Comparison of ENCODE assay signal across 28 cellular contexts in genomic region chr1:214475331-214475730, GRCh38.
A peak's percentile ranks its signal among the peaks of the same experiment; 100 is the strongest.
DNase-seq lines count a peak whose midpoint lies in the region; TF ChIP-seq lines count a peak whose summit lies in the region.
"Had no signal": no experiment of that assay in that cellular context is flagged by ENCODE, and none has a peak within 500 bp of the region (broad histone marks: within the 10 kb centered on the region; RNA-seq: fewer than 3 reads in every experiment).

No MANE protein-coding gene starts in this region.

- no peak overlapping the region for H2AFZ ChIP-seq in hepatocyte
- H2AFZ ChIP-seq in smooth muscle cell (ENCODE audit: low read depth), result no peak overlapping the region
- H2AFZ ChIP-seq: neural progenitor cell had no signal

- intact Hi-C loops in breast epithelium (cut with DNase I; ENCODE audit: low total_unique reads), result no loop called here
- intact Hi-C loops in activated T-helper 2 cell treated with anti-CD3 and anti-CD28 coated beads, Interferon-gamma antibody, Interleukin-2, Interleukin-4, amounts not matched to agents 10 μg/mL and 5 μg/mL and 100 μg/mL, durations not matched to agents 14 hours and 24 hours and 36 hours (cut with micrococcal nuclease), result no loop called here

- 92% methylated on average over 2 of the region's 2 CpGs for WGBS in hepatocyte (ENCODE audit: low lambda C conversion rate, missing lambda C conversion rate)
- 75% methylated on average over 2 of the region's 2 CpGs for WGBS in smooth muscle cell (ENCODE audit: low lambda C conversion rate)

- H4K20me1 ChIP-seq in hepatocyte (ENCODE audit: insufficient read depth, poor library complexity, severe bottlenecking), result no peaks in the 10 kb centered on the region
- H4K20me1 ChIP-seq in smooth muscle cell (ENCODE audit: low read depth), result peaks cover 92% of the 10 kb centered on the region

- H3K9me3 ChIP-seq in breast epithelium (no peaks in the 10 kb centered on the region), hepatocyte (ENCODE audit: low read depth) (no peaks in the 10 kb centered on the region), smooth muscle cell (replicated peaks; ENCODE audit: low read depth) (no peaks in the 10 kb centered on the region)
- H3K9me3 ChIP-seq: ascending aorta, right atrium auricular region, SJSA1, spleen, stomach, thyroid gland had no signal

- H3K4me2 ChIP-seq in hepatocyte (no peak overlapping the region), smooth muscle cell (no peak overlapping the region)

- DNase-seq in HFFc6, result no peak
- DNase-seq in breast epithelium (ENCODE audit: low spot score in 2 of 2), result no peak
- no peak for DNase-seq in hepatocyte (ENCODE audit: low spot score)
- DNase-seq in smooth muscle cell (lab: John Stamatoyannopoulos, UW; ENCODE audit: unreplicated experiment), result no peak
- no peak for DNase-seq in activated T-helper 2 cell treated with anti-CD3 and anti-CD28 coated beads, Interferon-gamma antibody, Interleukin-2, Interleukin-4, amounts not matched to agents 10 μg/mL and 5 μg/mL and 100 μg/mL, durations not matched to agents 14 hours and 24 hours and 36 hours (ENCODE audit: low spot score)
- no peak for DNase-seq in AG20443 (ENCODE audit: low spot score)
- DNase-seq in AG08395 (ENCODE audit: low spot score), result no peak
- no peak for DNase-seq in activated T-cell treated with anti-CD3 and anti-CD28 coated beads, Interleukin-2, amount 50 U/mL, for 48 hours
- DNase-seq: activated CD4-positive, alpha-beta T cell treated with anti-CD3 and anti-CD28 coated beads, Interleukin-2, amount 10 ng/mL, durations not matched to agents 24 days and 14 days; activated gamma-delta T cell; activated naive CD8-positive, alpha-beta T cell treated with anti-CD3 and anti-CD28 coated beads, Interleukin-2, amount 10 ng/mL, durations not matched to agents 7 days and 5 days; endodermal cell; H7; hypothalamus; immature natural killer cell; NCI-H146; NCI-H774; spleen; stimulated activated CD4-positive, alpha-beta T cell treated with anti-CD3 and anti-CD28 coated beads, Interleukin-2, amount 100 ng/mL, for 48 hours; stomach; T1000; thyroid gland had no signal

- H3K4me1 ChIP-seq in breast epithelium, result peaks cover 0 to 15% of the 10 kb centered on the region in 2 donors
- H3K4me1 ChIP-seq in hepatocyte (ENCODE audit: insufficient read depth), result peaks cover 50% of the 10 kb centered on the region
- peaks cover 20% of the 10 kb centered on the region for H3K4me1 ChIP-seq in smooth muscle cell (ENCODE audit: low read depth)
- H3K4me1 ChIP-seq: ascending aorta had no signal

- H3F3A ChIP-seq in smooth muscle cell (ENCODE audit: low read depth), result peaks cover 8% of the 10 kb centered on the region

- no peaks in the 10 kb centered on the region for H3K9me2 ChIP-seq in hepatocyte (replicated peaks; ENCODE audit: insufficient read depth)

- peak overlapping the region; percentile 86 for H3K27ac Mint-ChIP-seq in HFFc6
- H3K27ac Mint-ChIP-seq in activated T-helper 2 cell treated with anti-CD3 and anti-CD28 coated beads, Interferon-gamma antibody, Interleukin-2, Interleukin-4, amounts not matched to agents 10 μg/mL and 5 μg/mL and 100 μg/mL, durations not matched to agents 14 hours and 24 hours and 36 hours, result no peak overlapping the region
- H3K27ac Mint-ChIP-seq: activated CD4-positive, alpha-beta T cell treated with anti-CD3 and anti-CD28 coated beads, Interleukin-2, amount 10 ng/mL, durations not matched to agents 24 days and 14 days; activated naive CD8-positive, alpha-beta T cell treated with anti-CD3 and anti-CD28 coated beads, Interleukin-2, amount 10 ng/mL, durations not matched to agents 7 days and 5 days; endodermal cell; immature natural killer cell; neural progenitor cell had no signal

- TF ChIP-seq POLR2A in breast epithelium (IDR thresholded peaks at IDR 0.05), result no peak

- no peaks in the 10 kb centered on the region for H3K9me3 Mint-ChIP-seq in HFFc6
- peaks cover 4% of the 10 kb centered on the region for H3K9me3 Mint-ChIP-seq in activated T-helper 2 cell treated with anti-CD3 and anti-CD28 coated beads, Interferon-gamma antibody, Interleukin-2, Interleukin-4, amounts not matched to agents 10 μg/mL and 5 μg/mL and 100 μg/mL, durations not matched to agents 14 hours and 24 hours and 36 hours
- H3K9me3 Mint-ChIP-seq: activated naive CD8-positive, alpha-beta T cell treated with anti-CD3 and anti-CD28 coated beads, Interleukin-2, amount 10 ng/mL, durations not matched to agents 7 days and 5 days; central memory CD8-positive, alpha-beta T cell; endodermal cell; immature natural killer cell; neural progenitor cell had no signal

- H3K4me3 Mint-ChIP-seq in HFFc6, result peak overlapping the region; percentile 69; the same call in 1 of the 2 replicates
- no peak overlapping the region for H3K4me3 Mint-ChIP-seq in activated T-helper 2 cell treated with anti-CD3 and anti-CD28 coated beads, Interferon-gamma antibody, Interleukin-2, Interleukin-4, amounts not matched to agents 10 μg/mL and 5 μg/mL and 100 μg/mL, durations not matched to agents 14 hours and 24 hours and 36 hours (ENCODE audit: low read depth)
- H3K4me3 Mint-ChIP-seq: activated CD4-positive, alpha-beta T cell treated with anti-CD3 and anti-CD28 coated beads, Interleukin-2, amount 10 ng/mL, durations not matched to agents 24 days and 14 days; activated naive CD8-positive, alpha-beta T cell treated with anti-CD3 and anti-CD28 coated beads, Interleukin-2, amount 10 ng/mL, durations not matched to agents 7 days and 5 days; central memory CD8-positive, alpha-beta T cell; endodermal cell; immature natural killer cell; neural progenitor cell had no signal

- H3K27ac ChIP-seq in breast epithelium (peak overlapping the region; percentile 82 to 87), hepatocyte (peak overlapping the region; percentile 86), smooth muscle cell (ENCODE audit: low read depth) (peak overlapping the region; percentile 73)
- H3K27ac ChIP-seq: ascending aorta, HL-60, neural progenitor cell, right atrium auricular region, SJSA1, spleen had no signal

- peaks cover 14% of the 10 kb centered on the region for H3K36me3 Mint-ChIP-seq in HFFc6 (ENCODE audit: low read depth)
- H3K36me3 Mint-ChIP-seq in activated T-helper 2 cell treated with anti-CD3 and anti-CD28 coated beads, Interferon-gamma antibody, Interleukin-2, Interleukin-4, amounts not matched to agents 10 μg/mL and 5 μg/mL and 100 μg/mL, durations not matched to agents 14 hours and 24 hours and 36 hours (ENCODE audit: low read depth), result peaks cover 21% of the 10 kb centered on the region
- H3K36me3 Mint-ChIP-seq: activated naive CD8-positive, alpha-beta T cell treated with anti-CD3 and anti-CD28 coated beads, Interleukin-2, amount 10 ng/mL, durations not matched to agents 7 days and 5 days; immature natural killer cell; neural progenitor cell had no signal

- no peaks in the 10 kb centered on the region for H3K36me3 ChIP-seq in breast epithelium
- H3K36me3 ChIP-seq in hepatocyte (replicated peaks; ENCODE audit: insufficient read depth, low read depth), result no peaks in the 10 kb centered on the region
- H3K36me3 ChIP-seq in smooth muscle cell (ENCODE audit: low read depth), result no peaks in the 10 kb centered on the region
- H3K36me3 ChIP-seq: ascending aorta, neural progenitor cell, right atrium auricular region, SJSA1, spleen, stomach, thyroid gland had no signal

- peaks cover 75% of the 10 kb centered on the region for H3K4me1 Mint-ChIP-seq in HFFc6 (ENCODE audit: low read depth)
- H3K4me1 Mint-ChIP-seq in activated T-helper 2 cell treated with anti-CD3 and anti-CD28 coated beads, Interferon-gamma antibody, Interleukin-2, Interleukin-4, amounts not matched to agents 10 μg/mL and 5 μg/mL and 100 μg/mL, durations not matched to agents 14 hours and 24 hours and 36 hours (ENCODE audit: low read depth), result peaks cover 52% of the 10 kb centered on the region
- H3K4me1 Mint-ChIP-seq: activated naive CD8-positive, alpha-beta T cell treated with anti-CD3 and anti-CD28 coated beads, Interleukin-2, amount 10 ng/mL, durations not matched to agents 7 days and 5 days; central memory CD8-positive, alpha-beta T cell; immature natural killer cell had no signal

- H3K4me3 ChIP-seq in breast epithelium (no peak overlapping the region), hepatocyte (no peak overlapping the region), smooth muscle cell (no peak overlapping the region)
- H3K4me3 ChIP-seq: ascending aorta, neural progenitor cell, right atrium auricular region, SJSA1, spleen, stomach, thyroid gland had no signal

- H3K9ac ChIP-seq in smooth muscle cell (ENCODE audit: low read depth), result no peak overlapping the region
- H3K9ac ChIP-seq: neural progenitor cell had no signal

- TF ChIP-seq CTCF in HFFc6 (IDR thresholded peaks at IDR 0.05) (no peak), breast epithelium (IDR thresholded peaks at IDR 0.05) (no peak), hepatocyte (IDR thresholded peaks at IDR 0.05; ENCODE audit: poor library complexity) (no peak), smooth muscle cell (IDR thresholded peaks at IDR 0.05; ENCODE audit: borderline replicate concordance, insufficient read depth, poor library complexity, severe bottlenecking) (no peak)

- H3K27me3 ChIP-seq in breast epithelium, result no peaks in the 10 kb centered on the region
- no peaks in the 10 kb centered on the region for H3K27me3 ChIP-seq in hepatocyte
- H3K27me3 ChIP-seq in smooth muscle cell (ENCODE audit: low read depth), result no peaks in the 10 kb centered on the region
- H3K27me3 ChIP-seq: ascending aorta, neural progenitor cell, right atrium auricular region, SJSA1, stomach, thyroid gland had no signal

- 0 out of 2 replicates have a peak, but pooled peaks cover 2% of the 10 kb centered on the region for H3K27me3 Mint-ChIP-seq in HFFc6 (ENCODE audit: insufficient read depth)
- no peaks in the 10 kb centered on the region for H3K27me3 Mint-ChIP-seq in activated T-helper 2 cell treated with anti-CD3 and anti-CD28 coated beads, Interferon-gamma antibody, Interleukin-2, Interleukin-4, amounts not matched to agents 10 μg/mL and 5 μg/mL and 100 μg/mL, durations not matched to agents 14 hours and 24 hours and 36 hours (ENCODE audit: low read depth)

- H3K79me2 ChIP-seq in hepatocyte (peaks cover 81% of the 10 kb centered on the region), smooth muscle cell (ENCODE audit: low read depth) (peaks cover 69% of the 10 kb centered on the region)
